22 cellular contexts compared by ENCODE assay signal in genomic region chr14:77155083-77155482, GRCh38. TPM values are rescaled to one million over a fixed set of nuclear protein-coding genes. Genes with fewer than 3 reads are reported as not detected.
"Had no signal": no experiment of that assay in that cellular context is flagged by ENCODE, and none has a peak within 500 bp of the region (broad histone marks: within the 10 kb centered on the region; RNA-seq: fewer than 3 reads in every experiment).

No MANE protein-coding gene starts in this region.

- H3K4me3 Mint-ChIP-seq: activated CD8-positive, alpha-beta T cell treated with anti-CD3 and anti-CD28 coated beads for 36 hours; activated naive CD4-positive, alpha-beta T cell treated with anti-CD3 and anti-CD28 coated beads, Interleukin-2, amount 10 ng/mL, durations not matched to agents 7 days and 5 days; activated naive CD8-positive, alpha-beta T cell treated with anti-CD3 and anti-CD28 coated beads for 36 hours; activated T-cell treated with anti-CD3 and anti-CD28 coated beads, Interleukin-2, amount 50 U/mL, for 72 hours; T-helper 1 cell treated with Interleukin-12 subunit alpha and Interleukin-12 subunit beta and Interleukin-4 antibody, amounts not matched to agents 30 μg/mL and 1 μg/mL, for 36 hours had no signal

- H3K36me3 Mint-ChIP-seq: activated naive CD4-positive, alpha-beta T cell treated with anti-CD3 and anti-CD28 coated beads, Interleukin-2, amount 10 ng/mL, durations not matched to agents 7 days and 5 days; activated naive CD8-positive, alpha-beta T cell treated with anti-CD3 and anti-CD28 coated beads for 36 hours had no signal

- H3K36me3 ChIP-seq: breast epithelium had no signal

- ATAC-seq: activated CD4-positive, CD25-positive, alpha-beta regulatory T cell treated with anti-CD3 and anti-CD28 coated beads, Interleukin-2, amount 50 U/mL, for 24 hours; activated CD8-positive, alpha-beta T cell treated with anti-CD3 and anti-CD28 coated beads for 36 hours; activated T-cell treated with anti-CD3 and anti-CD28 coated beads, Interleukin-2, amount 50 U/mL, for 72 hours; PC-3 had no signal

- H3K27ac ChIP-seq: breast epithelium had no signal

- H3K4me3 ChIP-seq: breast epithelium had no signal

- H3K9me3 ChIP-seq: breast epithelium had no signal

- DNase-seq: activated CD4-positive, alpha-beta T cell treated with anti-CD3 and anti-CD28 coated beads for 4 hours; activated CD8-positive, alpha-beta memory T cell treated with anti-CD3 and anti-CD28 coated beads, Interleukin-2, amount 50 U/mL, for 4 hours; activated CD8-positive, alpha-beta T cell treated with anti-CD3 and anti-CD28 coated beads for 36 hours; activated gamma-delta T cell treated with Interleukin-2 at 50 U/mL for 16 hours; activated naive CD4-positive, alpha-beta T cell treated with anti-CD3 and anti-CD28 coated beads, Interleukin-2, amount 10 ng/mL, durations not matched to agents 7 days and 5 days; activated naive CD8-positive, alpha-beta T cell treated with anti-CD3 and anti-CD28 coated beads for 36 hours; activated T-cell treated with anti-CD3 and anti-CD28 coated beads, Interleukin-2, amount 50 U/mL, for 72 hours; central memory CD4-positive, alpha-beta T cell; Karpas-422; MM.1S; NCI-H1105; NCI-H2029 treated with DMSO at 0.1 percent for 48 hours; NCI-H510A; NCI-H526 treated with DMSO at 0.1 percent for 48 hours; NCI-H82; NK-92 treated with Interleukin-12 subunit alpha and Interleukin-12 subunit beta, amount 100 ng/mL, for 24 hours; PC-3; SHP77 treated with DMSO at 0.1 percent for 48 hours had no signal

- H3K4me1 Mint-ChIP-seq: activated naive CD4-positive, alpha-beta T cell treated with anti-CD3 and anti-CD28 coated beads, Interleukin-2, amount 10 ng/mL, durations not matched to agents 7 days and 5 days; activated naive CD8-positive, alpha-beta T cell treated with anti-CD3 and anti-CD28 coated beads for 36 hours had no signal

- H3K9me3 Mint-ChIP-seq: activated CD8-positive, alpha-beta T cell treated with anti-CD3 and anti-CD28 coated beads for 36 hours; activated naive CD4-positive, alpha-beta T cell treated with anti-CD3 and anti-CD28 coated beads, Interleukin-2, amount 10 ng/mL, durations not matched to agents 7 days and 5 days; activated naive CD8-positive, alpha-beta T cell treated with anti-CD3 and anti-CD28 coated beads for 36 hours; activated T-cell treated with anti-CD3 and anti-CD28 coated beads, Interleukin-2, amount 50 U/mL, for 72 hours; activated T-helper 2 cell treated with anti-CD3 and anti-CD28 coated beads, Interferon-gamma antibody, Interleukin-2, Interleukin-4, amounts not matched to agents 10 μg/mL and 5 μg/mL and 100 μg/mL, durations not matched to agents 14 hours and 24 hours and 36 hours; T-helper 1 cell treated with Interleukin-12 subunit alpha and Interleukin-12 subunit beta and Interleukin-4 antibody, amounts not matched to agents 30 μg/mL and 1 μg/mL, for 36 hours had no signal

- H3K27ac Mint-ChIP-seq: activated CD8-positive, alpha-beta T cell treated with anti-CD3 and anti-CD28 coated beads for 36 hours; activated naive CD4-positive, alpha-beta T cell treated with anti-CD3 and anti-CD28 coated beads, Interleukin-2, amount 10 ng/mL, durations not matched to agents 7 days and 5 days; activated naive CD8-positive, alpha-beta T cell treated with anti-CD3 and anti-CD28 coated beads for 36 hours; activated T-cell treated with anti-CD3 and anti-CD28 coated beads, Interleukin-2, amount 50 U/mL, for 72 hours; activated T-helper 2 cell treated with anti-CD3 and anti-CD28 coated beads, Interferon-gamma antibody, Interleukin-2, Interleukin-4, amounts not matched to agents 10 μg/mL and 5 μg/mL and 100 μg/mL, durations not matched to agents 14 hours and 24 hours and 36 hours; T-helper 1 cell treated with Interleukin-12 subunit alpha and Interleukin-12 subunit beta and Interleukin-4 antibody, amounts not matched to agents 30 μg/mL and 1 μg/mL, for 36 hours had no signal

- H3K4me1 ChIP-seq: breast epithelium had no signal

RNA-seq across cellular contexts. Expression of gene ZDHHC22, which starts 13.5 kb away (rescaled TPM):
- total RNA-seq: activated CD8-positive, alpha-beta T cell treated with anti-CD3 and anti-CD28 coated beads for 36 hours; activated naive CD8-positive, alpha-beta T cell treated with anti-CD3 and anti-CD28 coated beads for 36 hours; activated T-cell treated with anti-CD3 and anti-CD28 coated beads, Interleukin-2, amount 50 U/mL, for 72 hours; activated T-helper 2 cell treated with anti-CD3 and anti-CD28 coated beads, Interferon-gamma antibody, Interleukin-2, Interleukin-4, amounts not matched to agents 10 μg/mL and 5 μg/mL and 100 μg/mL, durations not matched to agents 14 hours and 24 hours and 36 hours; breast epithelium had no signal
